Comparison of ENCODE assay signal across 8 cellular contexts in genomic region chr9:36102742-36103495, GRCh38. TPM values are rescaled to one million over a fixed set of nuclear protein-coding genes. Genes with fewer than 3 reads are reported as not detected.
DNase-seq lines count a peak whose midpoint lies in the region; ATAC-seq, FAIRE-seq and TF ChIP-seq lines count a peak whose summit lies in the region.

No MANE protein-coding gene starts in this region.

- no peak overlapping the region for H3K4me2 ChIP-seq in osteoblast (ENCODE audit: insufficient read depth, low read length)

- no peak for TF ChIP-seq EP300 in transverse colon (IDR thresholded peaks at IDR 0.05; ENCODE audit: low read depth)

- peak; percentile 53 for ATAC-seq in GM18909 (IDR thresholded peaks at IDR 0.05; ENCODE audit: poor library complexity, unreplicated experiment)
- peak; percentile 71 for ATAC-seq in RWPE2 (ENCODE audit: low read depth)

- WGBS in transverse colon (ENCODE audit: low coverage in 1 of 2), 2 donors, result 67 to 71% methylated on average over 10 of the region's 10 CpGs

- FAIRE-seq in frontal cortex (lab: Jason Lieb, UNC), result no peak

- H3K9me3 ChIP-seq in RWPE2 (ENCODE audit: severe bottlenecking) (no peaks in the 10 kb centered on the region), osteoblast (ENCODE audit: low read depth, low read length) (no peaks in the 10 kb centered on the region), transverse colon (no peaks in the 10 kb centered on the region)

- peak; percentile 49 for DNase-seq in AG20443 (ENCODE audit: low spot score)
- peak; percentile 72 for DNase-seq in LHCN-M2 (ENCODE audit: low read depth)
- no peak for DNase-seq in RWPE2 (ENCODE audit: low spot score)
- DNase-seq in activated T-helper 9 cell treated with anti-CD3 and anti-CD28 coated beads, Interleukin-2, amount 50 U/mL, for 16 hours (ENCODE audit: low read depth), result peak; percentile 81
- DNase-seq in frontal cortex (ENCODE audit: low spot score in 2 of 2), result peak; percentile 10 to 49
- DNase-seq in osteoblast (ENCODE audit: insufficient read length, low spot score, missing footprints), result no peak
- peak; percentile 90 for DNase-seq in transverse colon

- in situ Hi-C loops in transverse colon (cut with MboI; ENCODE audit: low pct_ligation_motif_present in 1 of 4, low pct_unique_long_range_greater_than_20kb in 1 of 4, low sequenced_read_pairs in 3 of 4), result loop anchor here in 3 of 4 donors (5.0 to 10.0 kb wide), 2 partner anchors 62 to 64 kb away; partner anchors contain the start of gene CCIN (in 3 of the 3)

- H3K4me1 ChIP-seq in RWPE2 (ENCODE audit: insufficient read depth, poor library complexity, severe bottlenecking) (peaks cover 3% of the 10 kb centered on the region), osteoblast (ENCODE audit: insufficient read depth, low read length) (peaks cover 37% of the 10 kb centered on the region), transverse colon (peaks cover 0 to 11% (median 6%) of the 10 kb centered on the region in 4 donors)

- H3K27me3 ChIP-seq in RWPE2 (ENCODE audit: insufficient read depth, poor library complexity, severe bottlenecking) (no peaks in the 10 kb centered on the region), osteoblast (ENCODE audit: insufficient read depth, low read length) (no peaks in the 10 kb centered on the region), transverse colon (no peaks in the 10 kb centered on the region)

- no peaks in the 10 kb centered on the region for H3K36me3 ChIP-seq in RWPE2 (ENCODE audit: low read depth)
- peaks cover 23% of the 10 kb centered on the region for H3K36me3 ChIP-seq in osteoblast (ENCODE audit: insufficient read depth, low read length)
- no peaks in the 10 kb centered on the region for H3K36me3 ChIP-seq in transverse colon

- intact Hi-C loops in transverse colon (cut with DNase I; ENCODE audit: low total_unique reads), result loop anchor here (2.0 to 5.0 kb wide), 2 partner anchors 34 to 64 kb away; partner anchors contain the start of gene GLIPR2

- no peak for TF ChIP-seq POLR2A in transverse colon (IDR thresholded peaks at IDR 0.05)

- no peak overlapping the region for H2AFZ ChIP-seq in osteoblast (ENCODE audit: low read length)

- H3K79me2 ChIP-seq in osteoblast (ENCODE audit: insufficient read depth, low read length), result no peaks in the 10 kb centered on the region

- H3K27ac ChIP-seq in RWPE2 (ENCODE audit: poor library complexity, severe bottlenecking), result peak overlapping the region; percentile 46
- H3K27ac ChIP-seq in osteoblast (ENCODE audit: low read depth, low read length), result peak overlapping the region; percentile 87
- H3K27ac ChIP-seq in transverse colon, result peak overlapping the region in 2 of 4 donors; percentile 10 to 19

- peak; percentile 81 for TF ChIP-seq CTCF in RWPE2 (IDR thresholded peaks at IDR 0.05; ENCODE audit: poor library complexity, severe bottlenecking)
- TF ChIP-seq CTCF in osteoblast (IDR thresholded peaks at IDR 0.05; ENCODE audit: extremely low read depth, low read depth, low read length), result peak; percentile 77
- TF ChIP-seq CTCF in transverse colon (IDR thresholded peaks at IDR 0.05), result peak; percentile 80 to 91 (median 84)

- H3K4me3 ChIP-seq in RWPE2 (ENCODE audit: severe bottlenecking), result no peak overlapping the region
- H3K4me3 ChIP-seq in osteoblast (ENCODE audit: insufficient read depth, low read length), result no peak overlapping the region
- H3K4me3 ChIP-seq in transverse colon, result no peak overlapping the region

- no peaks in the 10 kb centered on the region for H4K20me1 ChIP-seq in osteoblast (ENCODE audit: insufficient read depth, low read length)

RNA-seq across cellular contexts. Expression of gene GLIPR2, which starts 33.6 kb away (rescaled TPM):
- total RNA-seq in LHCN-M2 (2014; rRNA removed) (29.6 and 38.3 TPM in 2 replicates), frontal cortex (8.6 TPM), osteoblast (33.3 and 38.4 TPM in 2 replicates), transverse colon (10 to 100 TPM in 3 of 4 donors, 1 to 10 TPM in 1; 9.7 to 40.4 (median 26.7) TPM)
- polyA plus RNA-seq in LHCN-M2 (2012), result 44.3 TPM

Comparison
In these comparisons a context has a peak if more than half of its experiments do, and no peak if none do; other contexts are left out.
1. DNase-seq: peak in AG20443 (single experiment), LHCN-M2 (single experiment), activated T-helper 9 cell treated with anti-CD3 and anti-CD28 coated beads, Interleukin-2, amount 50 U/mL, for 16 hours (single experiment), frontal cortex (2 of 2) and transverse colon (single experiment); none in RWPE2 (single experiment) and osteoblast (single experiment).
2. Peak in every context shown above with its lines, with median percentiles within 50 percentile points of each other: CTCF ChIP-seq.